In genomic region chr19:13744179-13744578, GRCh38 we compare ENCODE assay signal across 23 cellular contexts.
"Had no signal": no experiment of that assay in that cellular context is flagged by ENCODE, and none has a peak within 500 bp of the region (broad histone marks: within the 10 kb centered on the region; RNA-seq: fewer than 3 reads in every experiment).

No MANE protein-coding gene starts in this region.

- H3K9ac ChIP-seq: neural progenitor cell had no signal

- DNase-seq: activated CD4-positive, alpha-beta T cell treated with anti-CD3 and anti-CD28 coated beads, Interleukin-2, amount 10 ng/mL, durations not matched to agents 24 days and 14 days; activated CD8-positive, alpha-beta memory T cell treated with anti-CD3 and anti-CD28 coated beads, Interleukin-2, amount 10 ng/mL, durations not matched to agents 7 days and 5 days; activated CD8-positive, alpha-beta T cell treated with anti-CD3 and anti-CD28 coated beads for 36 hours; activated gamma-delta T cell; activated naive CD4-positive, alpha-beta T cell treated with anti-CD3 and anti-CD28 coated beads, Interleukin-2, amount 50 U/mL, for 16 hours; activated T-cell treated with anti-CD3 and anti-CD28 coated beads for 4 hours; anterior cingulate cortex; body of pancreas; effector CD8-positive, alpha-beta T cell; esophagus squamous epithelium; gastrocnemius medialis; head of caudate nucleus; hypothalamus; mesenchymal stem cell; mucosa of descending colon; stimulated activated CD4-positive, alpha-beta T cell treated with anti-CD3 and anti-CD28 coated beads, Interleukin-2, amount 100 ng/mL, for 48 hours; stimulated activated naive CD4-positive, alpha-beta T cell; testis; trophoblast cell had no signal

- H3K4me3 Mint-ChIP-seq: activated CD4-positive, alpha-beta T cell treated with anti-CD3 and anti-CD28 coated beads, Interleukin-2, amount 10 ng/mL, durations not matched to agents 24 days and 14 days; activated CD8-positive, alpha-beta memory T cell treated with anti-CD3 and anti-CD28 coated beads, Interleukin-2, amount 10 ng/mL, durations not matched to agents 7 days and 5 days; activated CD8-positive, alpha-beta T cell treated with anti-CD3 and anti-CD28 coated beads for 36 hours; neural progenitor cell had no signal

- H3K36me3 ChIP-seq: cardiac muscle cell, esophagus squamous epithelium, gastrocnemius medialis, neural progenitor cell had no signal

- H3K9me3 Mint-ChIP-seq: activated CD4-positive, alpha-beta T cell treated with anti-CD3 and anti-CD28 coated beads, Interleukin-2, amount 10 ng/mL, durations not matched to agents 24 days and 14 days had no signal

- H3K27ac Mint-ChIP-seq: activated CD4-positive, alpha-beta T cell treated with anti-CD3 and anti-CD28 coated beads, Interleukin-2, amount 10 ng/mL, durations not matched to agents 24 days and 14 days; activated CD8-positive, alpha-beta memory T cell treated with anti-CD3 and anti-CD28 coated beads, Interleukin-2, amount 10 ng/mL, durations not matched to agents 7 days and 5 days; activated CD8-positive, alpha-beta T cell treated with anti-CD3 and anti-CD28 coated beads for 36 hours; neural progenitor cell had no signal

- H3K4me2 ChIP-seq: neural progenitor cell had no signal

- H3K27ac ChIP-seq: cardiac muscle cell, esophagus squamous epithelium, gastrocnemius medialis, neural progenitor cell, testis, VCaP had no signal

- ATAC-seq: activated CD4-positive, CD25-positive, alpha-beta regulatory T cell treated with anti-CD3 and anti-CD28 coated beads, Interleukin-2, amount 50 U/mL, for 24 hours; activated CD8-positive, alpha-beta memory T cell treated with anti-CD3 and anti-CD28 coated beads, Interleukin-2, amount 10 ng/mL, durations not matched to agents 7 days and 5 days; activated CD8-positive, alpha-beta T cell treated with anti-CD3 and anti-CD28 coated beads for 36 hours; body of pancreas; gastrocnemius medialis; mucosa of descending colon had no signal

- H3K36me3 Mint-ChIP-seq: activated CD8-positive, alpha-beta memory T cell treated with anti-CD3 and anti-CD28 coated beads, Interleukin-2, amount 10 ng/mL, durations not matched to agents 7 days and 5 days had no signal

- H3K27me3 ChIP-seq: body of pancreas, cardiac muscle cell, esophagus squamous epithelium, gastrocnemius medialis, neural progenitor cell, testis had no signal

- H3K4me3 ChIP-seq: body of pancreas, cardiac muscle cell, esophagus squamous epithelium, gastrocnemius medialis, mucosa of descending colon, neural progenitor cell, testis had no signal

- H3K9me3 ChIP-seq: body of pancreas, esophagus squamous epithelium, gastrocnemius medialis, mucosa of descending colon, testis had no signal

- H3K27me3 Mint-ChIP-seq: activated CD4-positive, alpha-beta T cell treated with anti-CD3 and anti-CD28 coated beads, Interleukin-2, amount 10 ng/mL, durations not matched to agents 24 days and 14 days; activated CD8-positive, alpha-beta memory T cell treated with anti-CD3 and anti-CD28 coated beads, Interleukin-2, amount 10 ng/mL, durations not matched to agents 7 days and 5 days; activated CD8-positive, alpha-beta T cell treated with anti-CD3 and anti-CD28 coated beads for 36 hours had no signal
